Comparison of ENCODE assay signal across 24 cellular contexts in genomic region chr6:148269386-148269785, GRCh38.
DNase-seq lines count a peak whose midpoint lies in the region; ATAC-seq and TF ChIP-seq lines count a peak whose summit lies in the region.
"Had no signal": no experiment of that assay in that cellular context is flagged by ENCODE, and none has a peak within 500 bp of the region (broad histone marks: within the 10 kb centered on the region; RNA-seq: fewer than 3 reads in every experiment).

No MANE protein-coding gene starts in this region.

- DNase-seq in GM23248, result no peak
- DNase-seq in PC-3, result peak; percentile 14
- DNase-seq in mucosa of descending colon, result no peak
- no peak for DNase-seq in LoVo (ENCODE audit: low spot score)
- DNase-seq in NK-92 (lab: John Stamatoyannopoulos, UW; ENCODE audit: unreplicated experiment), result no peak
- DNase-seq in H4 (ENCODE audit: low spot score), result no peak
- DNase-seq in GM03348 (ENCODE audit: low spot score), result no peak
- DNase-seq: 8988T; C1 segment of cervical spinal cord; Caco-2; CD8-positive, alpha-beta T cell; NCI-H1092 treated with DMSO at 0.1 percent for 48 hours; NCI-H1436; NCI-H187; NCI-H2081 treated with DMSO at 0.1 percent for 48 hours; NCI-H2171; NCI-H226; NCI-H510A; NCI-H69; OCI-M1; T-cell had no signal

- no peaks in the 10 kb centered on the region for H3K9me3 ChIP-seq in GM23248 (ENCODE audit: low read depth)
- H3K9me3 ChIP-seq in PC-3 (ENCODE audit: low read length), result no peaks in the 10 kb centered on the region
- H3K9me3 ChIP-seq in mucosa of descending colon, result no peaks in the 10 kb centered on the region
- H3K9me3 ChIP-seq: Caco-2 had no signal

- no peaks in the 10 kb centered on the region for H3K9me2 ChIP-seq in GM23248 (ENCODE audit: insufficient read depth)
- no peaks in the 10 kb centered on the region for H3K9me2 ChIP-seq in PC-3 (replicated peaks; ENCODE audit: low read length)

- in situ Hi-C loops in GM23248 (cut with MboI), result no loop called here

- H3K4me2 ChIP-seq in GM23248 (ENCODE audit: unreplicated experiment) (no peak overlapping the region), PC-3 (ENCODE audit: low read length) (no peak overlapping the region; the same call in 1 of the 2 replicates)

- intact Hi-C loops in PC-3 (cut with micrococcal nuclease), result loop anchor here (5.0 kb wide), 2 partner anchors 38 to 193 kb away; no protein-coding TSS in a partner anchor
- intact Hi-C loops in mucosa of descending colon (cut with DNase I, micrococcal nuclease), result no loop called here

- CTCF ChIA-PET in PC-3 (lab: Charles Lee), result no interaction called here

- H3K4me3 ChIP-seq in ACC112 (ENCODE audit: low read depth, low read length) (no peak overlapping the region), GM23248 (no peak overlapping the region), PC-3 (ENCODE audit: low read length) (no peak overlapping the region), mucosa of descending colon (no peak overlapping the region)

- 93 to 97% methylated on average over 3 of the region's 3 CpGs for WGBS in GM23248 (ENCODE audit: low coverage in 1 of 2, low lambda C conversion rate in 2 of 2, missing lambda C conversion rate in 2 of 2), 2 experiments

- no peaks in the 10 kb centered on the region for H3K27me3 ChIP-seq in ACC112 (ENCODE audit: insufficient read depth, low read length)
- no peaks in the 10 kb centered on the region for H3K27me3 ChIP-seq in GM23248 (replicated peaks; ENCODE audit: insufficient read depth)
- H3K27me3 ChIP-seq in PC-3 (ENCODE audit: low read length), result no peaks in the 10 kb centered on the region

- H3K9ac ChIP-seq in GM23248 (no peak overlapping the region), PC-3 (ENCODE audit: low read length) (no peak overlapping the region)

- TF ChIP-seq CTCF in PC-3 (conservative IDR thresholded peaks at IDR 0.05; ENCODE audit: low read depth, low read length) (no peak), mucosa of descending colon (IDR thresholded peaks at IDR 0.05) (no peak)

- H3K79me2 ChIP-seq in ACC112 (ENCODE audit: control insufficient read depth, insufficient read depth, low read length, unreplicated experiment) (peaks cover 10% of the 10 kb centered on the region), GM23248 (ENCODE audit: insufficient read depth) (peaks cover 41% of the 10 kb centered on the region), PC-3 (ENCODE audit: low read length) (no peaks in the 10 kb centered on the region)

- ATAC-seq in PC-3 (peak; percentile 37), mucosa of descending colon (peak; percentile 13)
- ATAC-seq: CD8-positive, alpha-beta T cell; HCT116; T-cell had no signal

- POLR2A ChIA-PET in PC-3 (lab: Charles Lee; ENCODE audit: unreplicated experiment), result no interaction called here

- H2AFZ ChIP-seq in ACC112 (ENCODE audit: low read length, unreplicated experiment), result no peak overlapping the region
- H2AFZ ChIP-seq in GM23248, result no peak overlapping the region
- H2AFZ ChIP-seq in PC-3 (ENCODE audit: low read length), result no peak overlapping the region

- peak overlapping the region; percentile 84 for H3K27ac ChIP-seq in ACC112 (ENCODE audit: low read depth, low read length)
- peak overlapping the region; percentile 91; the same call in 1 of the 2 replicates for H3K27ac ChIP-seq in GM23248
- peak overlapping the region; percentile 37 for H3K27ac ChIP-seq in PC-3 (ENCODE audit: low read length)
- H3K27ac ChIP-seq: HL-60 had no signal

- H3K36me3 ChIP-seq in ACC112 (ENCODE audit: insufficient read depth, low read length), result no peaks in the 10 kb centered on the region
- H3K36me3 ChIP-seq in GM23248 (ENCODE audit: low read depth), result no peaks in the 10 kb centered on the region
- no peaks in the 10 kb centered on the region for H3K36me3 ChIP-seq in PC-3 (ENCODE audit: low read depth, low read length)
- H3K36me3 ChIP-seq in mucosa of descending colon (ENCODE audit: low read depth), result no peaks in the 10 kb centered on the region

- H3K4me1 ChIP-seq in ACC112 (ENCODE audit: control insufficient read depth, insufficient read depth, low read length, unreplicated experiment) (peaks cover 42% of the 10 kb centered on the region), GM23248 (ENCODE audit: insufficient read depth) (peaks cover 48% of the 10 kb centered on the region), PC-3 (ENCODE audit: insufficient read depth, low read length) (peaks cover 30% of the 10 kb centered on the region), mucosa of descending colon (ENCODE audit: low read depth) (no peaks in the 10 kb centered on the region)

- BruUV-seq in PC-3 (replicated peaks; lab: Mats Ljungman, UMichigan), result no TSS peak

- H3F3A ChIP-seq in GM23248 (ENCODE audit: insufficient read depth) (peaks cover 29% of the 10 kb centered on the region), PC-3 (ENCODE audit: low read length, unreplicated experiment) (peaks cover 6% of the 10 kb centered on the region)

- no peaks in the 10 kb centered on the region for H4K20me1 ChIP-seq in GM23248 (ENCODE audit: insufficient read depth)
- H4K20me1 ChIP-seq in PC-3 (ENCODE audit: low read length), result no peaks in the 10 kb centered on the region

Comparison
In these comparisons a context has a peak if more than half of its experiments do, and no peak if none do; other contexts are left out.
1. H3K27ac ChIP-seq: peak in every context shown above with its lines; median percentile 91 in GM23248; 84 in ACC112; 37 in PC-3.